Comparison of ENCODE assay signal across 1 cellular context in genomic region chr5:124644138-124644537, GRCh38.
A peak's percentile ranks its signal among the peaks of the same experiment; 100 is the strongest.
TF ChIP-seq lines count a peak whose summit lies in the region.

No MANE protein-coding gene starts in this region.

TF ChIP-seq in K562, 482 proteins besides CTCF, POLR2A, EP300 and RAD21 (continued from another document):
- peak; percentile 56; the same call in 1 of the 2 replicates for TF ChIP-seq TAL1 (IDR thresholded peaks at IDR 0.05)
- TF ChIP-seq ZNF3 (CRISPR knock-in tag; IDR thresholded peaks at IDR 0.05): no peak
- peak; percentile 77 for TF ChIP-seq ARID1B (IDR thresholded peaks at IDR 0.05)
- peak; percentile 20; the same call in 1 of the 2 replicates for TF ChIP-seq MTA3 (IDR thresholded peaks at IDR 0.05; ENCODE audit: borderline replicate concordance)
- peak; percentile 79 for TF ChIP-seq SMARCA4 (IDR thresholded peaks at IDR 0.05)
- TF ChIP-seq FOSL1 (tag; conservative IDR thresholded peaks at IDR 0.05): peak; percentile 78
- peak; percentile 42; the same call in 1 of the 2 replicates for TF ChIP-seq JUN (IDR thresholded peaks at IDR 0.05; ENCODE audit: borderline replicate concordance, low read depth, low read length)
- TF ChIP-seq JUN (CRISPR knock-in tag; IDR thresholded peaks at IDR 0.05; ENCODE audit: borderline replicate concordance): no peak
- no peak for TF ChIP-seq FOXP4 (CRISPR knock-in tag; IDR thresholded peaks at IDR 0.05; ENCODE audit: borderline replicate concordance)
- 0 out of 2 replicates have a peak, but pooled peaks have one; percentile 18 for TF ChIP-seq ZNF668 (CRISPR knock-in tag; IDR thresholded peaks at IDR 0.05)
- TF ChIP-seq TBL1XR1 (IDR thresholded peaks at IDR 0.05; ENCODE audit: low read length in 2 of 2): no peak
- peak; percentile 72; the same call in 1 of the 2 replicates for TF ChIP-seq JUND (IDR thresholded peaks at IDR 0.05; ENCODE audit: borderline replicate concordance, low read depth, low read length)
- TF ChIP-seq JUND (tag; IDR thresholded peaks at IDR 0.05; ENCODE audit: borderline replicate concordance, low read depth, low read length): peak; percentile 28; the same call in 1 of the 3 replicates
- no peak for TF ChIP-seq KLF1 (tag; IDR thresholded peaks at IDR 0.05)
- peak; percentile 44; the same call in 1 of the 2 replicates for TF ChIP-seq MAFF (IDR thresholded peaks at IDR 0.05; ENCODE audit: low read length)
- 0 out of 2 replicates have a peak, but pooled peaks have one; percentile 33 for TF ChIP-seq SMAD4 (CRISPR knock-in tag; conservative IDR thresholded peaks at IDR 0.05)
- TF ChIP-seq ZBED1 (IDR thresholded peaks at IDR 0.05): no peak
- no peak for TF ChIP-seq GATAD2B (IDR thresholded peaks at IDR 0.05; ENCODE audit: borderline replicate concordance)
- no peak for TF ChIP-seq CBX5 (IDR thresholded peaks at IDR 0.05; ENCODE audit: borderline replicate concordance, low read depth)
